In genomic region chr4:153831236-153831635, GRCh38 we compare ENCODE assay signal across 28 cellular contexts. TPM values are rescaled to one million over a fixed set of nuclear protein-coding genes. Genes with fewer than 3 reads are reported as not detected.
"Had no signal": no experiment of that assay in that cellular context is flagged by ENCODE, and none has a peak within 500 bp of the region (broad histone marks: within the 10 kb centered on the region; RNA-seq: fewer than 3 reads in every experiment).

No MANE protein-coding gene starts in this region.

- H3K36me3 ChIP-seq: heart right ventricle, left ventricle myocardium inferior, ovary, right atrium auricular region, sigmoid colon, spleen, suprapubic skin, thoracic aorta, tibial artery, upper lobe of right lung had no signal

- H3K27ac ChIP-seq: heart right ventricle, hepatocyte, left ventricle myocardium inferior, ovary, right atrium auricular region, sigmoid colon, spleen, suprapubic skin, thoracic aorta, tibial artery, upper lobe of right lung had no signal

- H3K27me3 ChIP-seq: ovary, right atrium auricular region, sigmoid colon, suprapubic skin, tibial artery, upper lobe of right lung had no signal

- H2AFZ ChIP-seq: hepatocyte had no signal

- H3K4me2 ChIP-seq: hepatocyte had no signal

- DNase-seq: heart right ventricle; islet precursor cell; left ventricle myocardium inferior; midbrain; mucosa of descending colon; naive thymus-derived CD4-positive, alpha-beta T cell; ovary; sigmoid colon; small intestine; spleen; stimulated activated CD4-positive, alpha-beta T cell treated with anti-CD3 and anti-CD28 coated beads, Interleukin-4, amount 100 ng/mL, for 24 hours; stimulated activated naive CD4-positive, alpha-beta T cell; tibial artery; trophoblast cell; upper lobe of right lung had no signal

- H3K36me3 Mint-ChIP-seq: naive thymus-derived CD4-positive, alpha-beta T cell; natural killer cell treated with Interleukin-12 subunit alpha and Interleukin-12 subunit beta and Interleukin-15 and Interleukin-18, amount 100 ng/mL, for 72 hours; stimulated activated effector memory CD8-positive, alpha-beta T cell treated with anti-CD3 and anti-CD28 coated beads, Interleukin-12 subunit alpha, Interleukin-12 subunit beta, amount 100 ng/mL, for 72 hours had no signal

- H3K79me2 ChIP-seq: hepatocyte had no signal

- ATAC-seq: heart right ventricle; mucosa of descending colon; naive thymus-derived CD4-positive, alpha-beta T cell; natural killer cell treated with Interleukin-12 subunit alpha and Interleukin-12 subunit beta and Interleukin-15 and Interleukin-18, amount 100 ng/mL, for 72 hours; stimulated activated effector memory CD8-positive, alpha-beta T cell treated with anti-CD3 and anti-CD28 coated beads, Interleukin-12 subunit alpha, Interleukin-12 subunit beta, amount 100 ng/mL, for 72 hours; upper lobe of right lung had no signal

- H3K4me3 Mint-ChIP-seq: naive thymus-derived CD4-positive, alpha-beta T cell; natural killer cell treated with Interleukin-12 subunit alpha and Interleukin-12 subunit beta and Interleukin-15 and Interleukin-18, amount 100 ng/mL, for 72 hours; neural crest cell; stimulated activated effector memory CD8-positive, alpha-beta T cell treated with anti-CD3 and anti-CD28 coated beads, Interleukin-12 subunit alpha, Interleukin-12 subunit beta, amount 100 ng/mL, for 72 hours; stimulated activated naive CD8-positive, alpha-beta T cell treated with anti-CD3 and anti-CD28 coated beads, Interleukin-15, Interleukin-2, amounts not matched to agents 100 ng/mL and 50 ng/mL, for 24 hours had no signal

- H3K4me3 ChIP-seq: heart right ventricle, hepatocyte, left ventricle myocardium inferior, lung, mucosa of descending colon, ovary, right atrium auricular region, sigmoid colon, spleen, suprapubic skin, thoracic aorta, tibial artery, upper lobe of right lung had no signal

- H3K9me3 ChIP-seq: left ventricle myocardium inferior, mucosa of descending colon, ovary, right atrium auricular region, sigmoid colon, spleen, suprapubic skin, thoracic aorta, tibial artery, upper lobe of right lung had no signal

- H3K9me3 Mint-ChIP-seq: natural killer cell treated with Interleukin-12 subunit alpha and Interleukin-12 subunit beta and Interleukin-15 and Interleukin-18, amount 100 ng/mL, for 72 hours; neural crest cell; stimulated activated effector memory CD8-positive, alpha-beta T cell treated with anti-CD3 and anti-CD28 coated beads, Interleukin-12 subunit alpha, Interleukin-12 subunit beta, amount 100 ng/mL, for 72 hours; stimulated activated naive CD8-positive, alpha-beta T cell treated with anti-CD3 and anti-CD28 coated beads, Interleukin-15, Interleukin-2, amounts not matched to agents 100 ng/mL and 50 ng/mL, for 24 hours had no signal

- FAIRE-seq: small intestine, urothelium cell line had no signal

- H3K4me1 Mint-ChIP-seq: stimulated activated effector memory CD8-positive, alpha-beta T cell treated with anti-CD3 and anti-CD28 coated beads, Interleukin-12 subunit alpha, Interleukin-12 subunit beta, amount 100 ng/mL, for 72 hours had no signal

- H3K4me1 ChIP-seq: heart right ventricle, left ventricle myocardium inferior, right atrium auricular region, sigmoid colon, spleen, suprapubic skin, tibial artery, upper lobe of right lung had no signal

- H3K27ac Mint-ChIP-seq: naive thymus-derived CD4-positive, alpha-beta T cell; natural killer cell treated with Interleukin-12 subunit alpha and Interleukin-12 subunit beta and Interleukin-15 and Interleukin-18, amount 100 ng/mL, for 72 hours; progenitor cell of endocrine pancreas; stimulated activated effector memory CD8-positive, alpha-beta T cell treated with anti-CD3 and anti-CD28 coated beads, Interleukin-12 subunit alpha, Interleukin-12 subunit beta, amount 100 ng/mL, for 72 hours; stimulated activated naive CD8-positive, alpha-beta T cell treated with anti-CD3 and anti-CD28 coated beads, Interleukin-15, Interleukin-2, amounts not matched to agents 100 ng/mL and 50 ng/mL, for 24 hours had no signal

RNA-seq across cellular contexts. Expression of gene SFRP2, which starts 42.4 kb away (rescaled TPM):
- total RNA-seq: myocyte; naive thymus-derived CD4-positive, alpha-beta T cell; natural killer cell treated with Interleukin-12 subunit alpha and Interleukin-12 subunit beta and Interleukin-15 and Interleukin-18, amount 100 ng/mL, for 72 hours; pulmonary artery endothelial cell had no signal
- polyA plus RNA-seq: naive thymus-derived CD4-positive, alpha-beta T cell had no signal
